Comparison of ENCODE assay signal across 1 cellular context in the genomic region with DNA sequence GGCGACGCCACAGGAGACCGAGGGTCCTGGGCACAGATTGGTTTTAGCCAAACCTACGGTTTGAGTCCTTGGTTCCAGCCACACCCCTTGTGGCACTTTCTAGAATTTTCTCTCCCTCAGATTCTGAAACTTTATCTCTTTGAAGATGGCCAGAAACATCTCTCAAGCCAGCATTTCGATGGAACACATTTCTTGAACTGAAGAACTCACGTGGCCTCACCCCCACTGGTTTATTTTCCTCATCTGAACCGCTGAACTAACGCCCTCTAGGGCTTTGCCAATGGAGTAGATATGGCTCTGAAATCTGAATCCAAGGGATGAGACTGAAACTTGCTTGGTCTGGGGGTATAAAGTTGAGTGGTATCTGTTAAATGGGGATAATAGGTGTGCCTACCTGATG.
TF ChIP-seq lines count a peak whose summit lies in the region.

No MANE protein-coding gene starts in this region.

TF ChIP-seq in WTC11, 78 proteins besides CTCF, POLR2A, EP300 and RAD21 (continued from another document):
- TF ChIP-seq, protein P1, sequence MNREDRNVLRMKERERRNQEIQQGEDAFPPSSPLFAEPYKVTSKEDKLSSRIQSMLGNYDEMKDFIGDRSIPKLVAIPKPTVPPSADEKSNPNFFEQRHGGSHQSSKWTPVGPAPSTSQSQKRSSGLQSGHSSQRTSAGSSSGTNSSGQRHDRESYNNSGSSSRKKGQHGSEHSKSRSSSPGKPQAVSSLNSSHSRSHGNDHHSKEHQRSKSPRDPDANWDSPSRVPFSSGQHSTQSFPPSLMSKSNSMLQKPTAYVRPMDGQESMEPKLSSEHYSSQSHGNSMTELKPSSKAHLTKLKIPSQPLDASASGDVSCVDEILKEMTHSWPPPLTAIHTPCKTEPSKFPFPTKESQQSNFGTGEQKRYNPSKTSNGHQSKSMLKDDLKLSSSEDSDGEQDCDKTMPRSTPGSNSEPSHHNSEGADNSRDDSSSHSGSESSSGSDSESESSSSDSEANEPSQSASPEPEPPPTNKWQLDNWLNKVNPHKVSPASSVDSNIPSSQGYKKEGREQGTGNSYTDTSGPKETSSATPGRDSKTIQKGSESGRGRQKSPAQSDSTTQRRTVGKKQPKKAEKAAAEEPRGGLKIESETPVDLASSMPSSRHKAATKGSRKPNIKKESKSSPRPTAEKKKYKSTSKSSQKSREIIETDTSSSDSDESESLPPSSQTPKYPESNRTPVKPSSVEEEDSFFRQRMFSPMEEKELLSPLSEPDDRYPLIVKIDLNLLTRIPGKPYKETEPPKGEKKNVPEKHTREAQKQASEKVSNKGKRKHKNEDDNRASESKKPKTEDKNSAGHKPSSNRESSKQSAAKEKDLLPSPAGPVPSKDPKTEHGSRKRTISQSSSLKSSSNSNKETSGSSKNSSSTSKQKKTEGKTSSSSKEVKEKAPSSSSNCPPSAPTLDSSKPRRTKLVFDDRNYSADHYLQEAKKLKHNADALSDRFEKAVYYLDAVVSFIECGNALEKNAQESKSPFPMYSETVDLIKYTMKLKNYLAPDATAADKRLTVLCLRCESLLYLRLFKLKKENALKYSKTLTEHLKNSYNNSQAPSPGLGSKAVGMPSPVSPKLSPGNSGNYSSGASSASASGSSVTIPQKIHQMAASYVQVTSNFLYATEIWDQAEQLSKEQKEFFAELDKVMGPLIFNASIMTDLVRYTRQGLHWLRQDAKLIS (CRISPR knock-in tag; IDR thresholded peaks at IDR 0.05; ENCODE audit: borderline replicate concordance): no peak
- TF ChIP-seq EMX1 (CRISPR knock-in tag; IDR thresholded peaks at IDR 0.05) (no peak), GTF2I (CRISPR knock-in tag; conservative IDR thresholded peaks at IDR 0.05) (no peak), PRRX2 (CRISPR knock-in tag; IDR thresholded peaks at IDR 0.05) (no peak)
- TF ChIP-seq, protein P2, sequence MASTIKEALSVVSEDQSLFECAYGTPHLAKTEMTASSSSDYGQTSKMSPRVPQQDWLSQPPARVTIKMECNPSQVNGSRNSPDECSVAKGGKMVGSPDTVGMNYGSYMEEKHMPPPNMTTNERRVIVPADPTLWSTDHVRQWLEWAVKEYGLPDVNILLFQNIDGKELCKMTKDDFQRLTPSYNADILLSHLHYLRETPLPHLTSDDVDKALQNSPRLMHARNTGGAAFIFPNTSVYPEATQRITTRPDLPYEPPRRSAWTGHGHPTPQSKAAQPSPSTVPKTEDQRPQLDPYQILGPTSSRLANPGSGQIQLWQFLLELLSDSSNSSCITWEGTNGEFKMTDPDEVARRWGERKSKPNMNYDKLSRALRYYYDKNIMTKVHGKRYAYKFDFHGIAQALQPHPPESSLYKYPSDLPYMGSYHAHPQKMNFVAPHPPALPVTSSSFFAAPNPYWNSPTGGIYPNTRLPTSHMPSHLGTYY (CRISPR knock-in tag; IDR thresholded peaks at IDR 0.05): no peak
- TF ChIP-seq, protein P3, sequence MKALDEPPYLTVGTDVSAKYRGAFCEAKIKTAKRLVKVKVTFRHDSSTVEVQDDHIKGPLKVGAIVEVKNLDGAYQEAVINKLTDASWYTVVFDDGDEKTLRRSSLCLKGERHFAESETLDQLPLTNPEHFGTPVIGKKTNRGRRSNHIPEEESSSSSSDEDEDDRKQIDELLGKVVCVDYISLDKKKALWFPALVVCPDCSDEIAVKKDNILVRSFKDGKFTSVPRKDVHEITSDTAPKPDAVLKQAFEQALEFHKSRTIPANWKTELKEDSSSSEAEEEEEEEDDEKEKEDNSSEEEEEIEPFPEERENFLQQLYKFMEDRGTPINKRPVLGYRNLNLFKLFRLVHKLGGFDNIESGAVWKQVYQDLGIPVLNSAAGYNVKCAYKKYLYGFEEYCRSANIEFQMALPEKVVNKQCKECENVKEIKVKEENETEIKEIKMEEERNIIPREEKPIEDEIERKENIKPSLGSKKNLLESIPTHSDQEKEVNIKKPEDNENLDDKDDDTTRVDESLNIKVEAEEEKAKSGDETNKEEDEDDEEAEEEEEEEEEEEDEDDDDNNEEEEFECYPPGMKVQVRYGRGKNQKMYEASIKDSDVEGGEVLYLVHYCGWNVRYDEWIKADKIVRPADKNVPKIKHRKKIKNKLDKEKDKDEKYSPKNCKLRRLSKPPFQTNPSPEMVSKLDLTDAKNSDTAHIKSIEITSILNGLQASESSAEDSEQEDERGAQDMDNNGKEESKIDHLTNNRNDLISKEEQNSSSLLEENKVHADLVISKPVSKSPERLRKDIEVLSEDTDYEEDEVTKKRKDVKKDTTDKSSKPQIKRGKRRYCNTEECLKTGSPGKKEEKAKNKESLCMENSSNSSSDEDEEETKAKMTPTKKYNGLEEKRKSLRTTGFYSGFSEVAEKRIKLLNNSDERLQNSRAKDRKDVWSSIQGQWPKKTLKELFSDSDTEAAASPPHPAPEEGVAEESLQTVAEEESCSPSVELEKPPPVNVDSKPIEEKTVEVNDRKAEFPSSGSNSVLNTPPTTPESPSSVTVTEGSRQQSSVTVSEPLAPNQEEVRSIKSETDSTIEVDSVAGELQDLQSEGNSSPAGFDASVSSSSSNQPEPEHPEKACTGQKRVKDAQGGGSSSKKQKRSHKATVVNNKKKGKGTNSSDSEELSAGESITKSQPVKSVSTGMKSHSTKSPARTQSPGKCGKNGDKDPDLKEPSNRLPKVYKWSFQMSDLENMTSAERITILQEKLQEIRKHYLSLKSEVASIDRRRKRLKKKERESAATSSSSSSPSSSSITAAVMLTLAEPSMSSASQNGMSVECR (CRISPR knock-in tag; IDR thresholded peaks at IDR 0.05; ENCODE audit: borderline replicate concordance): no peak
- TF ChIP-seq, protein P4, sequence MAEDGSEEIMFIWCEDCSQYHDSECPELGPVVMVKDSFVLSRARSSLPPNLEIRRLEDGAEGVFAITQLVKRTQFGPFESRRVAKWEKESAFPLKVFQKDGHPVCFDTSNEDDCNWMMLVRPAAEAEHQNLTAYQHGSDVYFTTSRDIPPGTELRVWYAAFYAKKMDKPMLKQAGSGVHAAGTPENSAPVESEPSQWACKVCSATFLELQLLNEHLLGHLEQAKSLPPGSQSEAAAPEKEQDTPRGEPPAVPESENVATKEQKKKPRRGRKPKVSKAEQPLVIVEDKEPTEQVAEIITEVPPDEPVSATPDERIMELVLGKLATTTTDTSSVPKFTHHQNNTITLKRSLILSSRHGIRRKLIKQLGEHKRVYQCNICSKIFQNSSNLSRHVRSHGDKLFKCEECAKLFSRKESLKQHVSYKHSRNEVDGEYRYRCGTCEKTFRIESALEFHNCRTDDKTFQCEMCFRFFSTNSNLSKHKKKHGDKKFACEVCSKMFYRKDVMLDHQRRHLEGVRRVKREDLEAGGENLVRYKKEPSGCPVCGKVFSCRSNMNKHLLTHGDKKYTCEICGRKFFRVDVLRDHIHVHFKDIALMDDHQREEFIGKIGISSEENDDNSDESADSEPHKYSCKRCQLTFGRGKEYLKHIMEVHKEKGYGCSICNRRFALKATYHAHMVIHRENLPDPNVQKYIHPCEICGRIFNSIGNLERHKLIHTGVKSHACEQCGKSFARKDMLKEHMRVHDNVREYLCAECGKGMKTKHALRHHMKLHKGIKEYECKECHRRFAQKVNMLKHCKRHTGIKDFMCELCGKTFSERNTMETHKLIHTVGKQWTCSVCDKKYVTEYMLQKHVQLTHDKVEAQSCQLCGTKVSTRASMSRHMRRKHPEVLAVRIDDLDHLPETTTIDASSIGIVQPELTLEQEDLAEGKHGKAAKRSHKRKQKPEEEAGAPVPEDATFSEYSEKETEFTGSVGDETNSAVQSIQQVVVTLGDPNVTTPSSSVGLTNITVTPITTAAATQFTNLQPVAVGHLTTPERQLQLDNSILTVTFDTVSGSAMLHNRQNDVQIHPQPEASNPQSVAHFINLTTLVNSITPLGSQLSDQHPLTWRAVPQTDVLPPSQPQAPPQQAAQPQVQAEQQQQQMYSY (CRISPR knock-in tag; IDR thresholded peaks at IDR 0.05): no peak
- TF ChIP-seq, protein P5, sequence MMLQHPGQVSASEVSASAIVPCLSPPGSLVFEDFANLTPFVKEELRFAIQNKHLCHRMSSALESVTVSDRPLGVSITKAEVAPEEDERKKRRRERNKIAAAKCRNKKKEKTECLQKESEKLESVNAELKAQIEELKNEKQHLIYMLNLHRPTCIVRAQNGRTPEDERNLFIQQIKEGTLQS (CRISPR knock-in tag; conservative IDR thresholded peaks at IDR 0.05): no peak
